23 cellular contexts compared by ENCODE assay signal in genomic region chr2:241019441-241020139, GRCh38.
"Had no signal": no experiment of that assay in that cellular context is flagged by ENCODE, and none has a peak within 500 bp of the region (broad histone marks: within the 10 kb centered on the region; RNA-seq: fewer than 3 reads in every experiment).

No MANE protein-coding gene starts in this region.

- H3K4me1 Mint-ChIP-seq: activated CD4-positive, alpha-beta T cell treated with anti-CD3 and anti-CD28 coated beads, Interleukin-2, amount 10 ng/mL, durations not matched to agents 24 days and 14 days; neural progenitor cell; stimulated activated memory B cell treated with anti-CD40 and anti-IgM and Interleukin-4, amounts not matched to agents 10 μg/mL and 1 μg/mL and 100 μg/mL, for 72 hours had no signal

- H3K4me1 ChIP-seq: adrenal gland, breast epithelium, colonic mucosa, esophagus squamous epithelium, lower lobe of right lung, neural progenitor cell had no signal

- H3K9ac ChIP-seq: neural progenitor cell, SK-N-SH had no signal

- H3K27ac Mint-ChIP-seq: activated CD4-positive, alpha-beta T cell treated with anti-CD3 and anti-CD28 coated beads, Interleukin-2, amount 10 ng/mL, durations not matched to agents 24 days and 14 days; activated naive CD8-positive, alpha-beta T cell; activated T-helper 2 cell treated with anti-CD3 and anti-CD28 coated beads, Interferon-gamma antibody, Interleukin-2, Interleukin-4, amounts not matched to agents 10 μg/mL and 5 μg/mL and 100 μg/mL, durations not matched to agents 14 hours and 24 hours and 36 hours; naive thymus-derived CD4-positive, alpha-beta T cell; neural progenitor cell; stimulated activated memory B cell treated with anti-CD40 and anti-IgM and Interleukin-4, amounts not matched to agents 10 μg/mL and 1 μg/mL and 100 μg/mL, for 72 hours had no signal

- ATAC-seq: activated CD4-positive, CD25-positive, alpha-beta regulatory T cell treated with anti-CD3 and anti-CD28 coated beads, Interleukin-2, amount 50 U/mL, for 24 hours; activated T-cell treated with anti-CD3 and anti-CD28 coated beads, Interleukin-2, amount 50 U/mL, for 4 hours; gastrocnemius medialis; lower lobe of right lung; naive thymus-derived CD4-positive, alpha-beta T cell; stimulated activated memory B cell treated with anti-CD40 and anti-IgM and Interleukin-4, amounts not matched to agents 10 μg/mL and 1 μg/mL and 100 μg/mL, for 72 hours had no signal

- H3K27ac ChIP-seq: adrenal gland, breast epithelium, colonic mucosa, esophagus squamous epithelium, gastrocnemius medialis, lower lobe of right lung, neural progenitor cell, prostate gland, skin epidermis, VCaP had no signal

- H3K36me3 Mint-ChIP-seq: neural progenitor cell; stimulated activated memory B cell treated with anti-CD40 and anti-IgM and Interleukin-4, amounts not matched to agents 10 μg/mL and 1 μg/mL and 100 μg/mL, for 72 hours had no signal

- H3K9me3 ChIP-seq: adrenal gland, colonic mucosa, esophagus squamous epithelium, gastrocnemius medialis, lower lobe of right lung, prostate gland, SK-N-SH had no signal

- H3K4me3 Mint-ChIP-seq: activated CD4-positive, alpha-beta T cell treated with anti-CD3 and anti-CD28 coated beads, Interleukin-2, amount 10 ng/mL, durations not matched to agents 24 days and 14 days; activated naive CD8-positive, alpha-beta T cell; activated T-cell treated with anti-CD3 and anti-CD28 coated beads, Interleukin-2, amount 50 U/mL, for 4 hours; naive thymus-derived CD4-positive, alpha-beta T cell; neural progenitor cell; stimulated activated memory B cell treated with anti-CD40 and anti-IgM and Interleukin-4, amounts not matched to agents 10 μg/mL and 1 μg/mL and 100 μg/mL, for 72 hours had no signal

- H3K27me3 ChIP-seq: adrenal gland, breast epithelium, colonic mucosa, esophagus squamous epithelium, gastrocnemius medialis, neural progenitor cell had no signal

- H3K4me2 ChIP-seq: neural progenitor cell, SK-N-SH had no signal

- H3K9me3 Mint-ChIP-seq: activated T-helper 2 cell treated with anti-CD3 and anti-CD28 coated beads, Interferon-gamma antibody, Interleukin-2, Interleukin-4, amounts not matched to agents 10 μg/mL and 5 μg/mL and 100 μg/mL, durations not matched to agents 14 hours and 24 hours and 36 hours had no signal

- H2AFZ ChIP-seq: neural progenitor cell had no signal

- H3K4me3 ChIP-seq: adrenal gland, breast epithelium, colonic mucosa, esophagus squamous epithelium, gastrocnemius medialis, lower lobe of right lung, neural progenitor cell, prostate gland, skin epidermis had no signal

- H3K36me3 ChIP-seq: adrenal gland, breast epithelium, colonic mucosa, lower lobe of right lung, neural progenitor cell, prostate gland had no signal

- DNase-seq: activated naive CD4-positive, alpha-beta T cell; activated T-cell treated with anti-CD3 and anti-CD28 coated beads, Interleukin-2, amount 50 U/mL, for 4 hours; colonic mucosa; esophagus squamous epithelium; gastrocnemius medialis; lower lobe of right lung; mesendoderm; naive thymus-derived CD4-positive, alpha-beta T cell; SK-N-SH; stimulated activated CD4-positive, alpha-beta T cell treated with anti-CD3 and anti-CD28 coated beads, Interleukin-1b, Interleukin-23, amount 100 ng/mL, for 48 hours; T-helper 2 cell; trophoblast cell had no signal

- H3K27me3 Mint-ChIP-seq: activated naive CD8-positive, alpha-beta T cell; stimulated activated memory B cell treated with anti-CD40 and anti-IgM and Interleukin-4, amounts not matched to agents 10 μg/mL and 1 μg/mL and 100 μg/mL, for 72 hours had no signal
